10 cellular contexts compared by ENCODE assay signal in genomic region chr9:33202018-33202417, GRCh38.
A peak's percentile ranks its signal among the peaks of the same experiment; 100 is the strongest.
DNase-seq lines count a peak whose midpoint lies in the region; ATAC-seq and FAIRE-seq lines count a peak whose summit lies in the region.
"Had no signal": no experiment of that assay in that cellular context is flagged by ENCODE, and none has a peak within 500 bp of the region (broad histone marks: within the 10 kb centered on the region; RNA-seq: fewer than 3 reads in every experiment).

No MANE protein-coding gene starts in this region.

- ATAC-seq in GM18858 (IDR thresholded peaks at IDR 0.05; ENCODE audit: unreplicated experiment) (peak; percentile 37), GM21390 (IDR thresholded peaks at IDR 0.05; ENCODE audit: unreplicated experiment) (peak; percentile 61), HG03095 (IDR thresholded peaks at IDR 0.05; ENCODE audit: unreplicated experiment) (peak; percentile 55)

- no peaks in the 10 kb centered on the region for H3K9me3 Mint-ChIP-seq in dendritic cell treated with granulocyte-macrophage colony-stimulating factor and Interleukin-4, amounts not matched to agents 40 ng/mL and 50 ng/mL, for 4 days
- H3K9me3 Mint-ChIP-seq: brain had no signal

- H3K4me1 Mint-ChIP-seq in dendritic cell treated with granulocyte-macrophage colony-stimulating factor and Interleukin-4, amounts not matched to agents 40 ng/mL and 50 ng/mL, for 4 days (ENCODE audit: low read depth) = peaks cover 8% of the 10 kb centered on the region

- peaks cover 2% of the 10 kb centered on the region for H3K27me3 Mint-ChIP-seq in dendritic cell treated with granulocyte-macrophage colony-stimulating factor and Interleukin-4, amounts not matched to agents 40 ng/mL and 50 ng/mL, for 4 days

- no peaks in the 10 kb centered on the region for H3K36me3 Mint-ChIP-seq in dendritic cell treated with granulocyte-macrophage colony-stimulating factor and Interleukin-4, amounts not matched to agents 40 ng/mL and 50 ng/mL, for 4 days (ENCODE audit: low read depth)
- H3K36me3 Mint-ChIP-seq: brain had no signal

- intact Hi-C loops in dendritic cell treated with granulocyte-macrophage colony-stimulating factor and Interleukin-4, amounts not matched to agents 40 ng/mL and 50 ng/mL, for 4 days (cut with micrococcal nuclease) = no loop called here

- DNase-seq in stimulated activated CD8-positive, alpha-beta memory T cell treated with anti-CD3 and anti-CD28 coated beads, Interleukin-4, amount 100 ng/mL, for 48 hours = no peak
- DNase-seq in NCI-H82 (lab: John Stamatoyannopoulos, UW) (no peak), NCI-H2107 treated with DMSO at 0.1 percent for 48 hours (lab: John Stamatoyannopoulos, UW; ENCODE audit: unreplicated experiment) (no peak), HTR-8/SVneo (ENCODE audit: insufficient read length, low spot score) (no peak)
- DNase-seq: NCI-H1417 had no signal

- H3K27ac Mint-ChIP-seq in dendritic cell treated with granulocyte-macrophage colony-stimulating factor and Interleukin-4, amounts not matched to agents 40 ng/mL and 50 ng/mL, for 4 days = peak overlapping the region; percentile 23

- H3K4me3 Mint-ChIP-seq in dendritic cell treated with granulocyte-macrophage colony-stimulating factor and Interleukin-4, amounts not matched to agents 40 ng/mL and 50 ng/mL, for 4 days = no peak overlapping the region
- H3K4me3 Mint-ChIP-seq: brain had no signal

- no peak for FAIRE-seq in HTR-8/SVneo (lab: Jason Lieb, UNC)
